20 cellular contexts compared by ENCODE assay signal in the genomic region with DNA sequence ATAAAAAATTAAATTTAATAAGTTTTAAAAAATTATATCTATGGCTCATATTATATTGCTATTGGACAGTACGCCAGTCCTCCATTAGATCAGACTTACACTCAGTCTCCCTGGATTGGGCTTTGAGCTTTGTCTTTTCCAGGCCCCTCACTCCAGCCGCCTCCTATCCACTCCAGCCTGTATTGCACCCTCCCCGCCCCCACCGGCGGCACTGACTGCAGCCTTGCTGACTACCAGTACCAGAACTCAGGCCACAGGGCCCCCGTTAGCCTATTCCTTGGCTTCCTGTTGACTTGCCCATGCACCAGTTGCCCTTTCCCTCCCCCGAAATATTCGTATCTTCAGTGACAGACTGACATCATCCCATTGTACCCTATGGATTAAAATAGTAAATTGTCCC.
"Had no signal": no experiment of that assay in that cellular context is flagged by ENCODE, and none has a peak within 500 bp of the region (broad histone marks: within the 10 kb centered on the region; RNA-seq: fewer than 3 reads in every experiment).

No MANE protein-coding gene starts in this region.

- H3K36me3 ChIP-seq: lower lobe of right lung, right lobe of liver, thyroid gland, vagina had no signal

- H2AFZ ChIP-seq: parathyroid adenoma had no signal

- ATAC-seq: left ventricle myocardium superior; lower lobe of right lung; natural killer cell treated with Interleukin-12 subunit alpha and Interleukin-12 subunit beta and Interleukin-15 and Interleukin-18, amount 100 ng/mL, for 72 hours; right lobe of liver; stimulated activated naive B cell treated with anti-CD40 and anti-IgM and Interleukin-4, amounts not matched to agents 10 μg/mL and 1 μg/mL and 100 μg/mL, for 72 hours had no signal

- H3K4me3 Mint-ChIP-seq: naive B cell; natural killer cell treated with Interleukin-12 subunit alpha and Interleukin-12 subunit beta and Interleukin-15 and Interleukin-18, amount 100 ng/mL, for 72 hours; neural crest cell; stimulated activated naive B cell treated with anti-CD40 and anti-IgM and Interleukin-4, amounts not matched to agents 10 μg/mL and 1 μg/mL and 100 μg/mL, for 72 hours; stimulated activated naive CD8-positive, alpha-beta T cell treated with anti-CD3 and anti-CD28 coated beads, Interleukin-15, Interleukin-2, amounts not matched to agents 100 ng/mL and 50 ng/mL, for 24 hours had no signal

- H3K4me3 ChIP-seq: coronary artery, lower lobe of right lung, right lobe of liver, thyroid gland, vagina had no signal

- H3K27ac Mint-ChIP-seq: naive B cell; natural killer cell treated with Interleukin-12 subunit alpha and Interleukin-12 subunit beta and Interleukin-15 and Interleukin-18, amount 100 ng/mL, for 72 hours; progenitor cell of endocrine pancreas; stimulated activated naive B cell treated with anti-CD40 and anti-IgM and Interleukin-4, amounts not matched to agents 10 μg/mL and 1 μg/mL and 100 μg/mL, for 72 hours; stimulated activated naive CD8-positive, alpha-beta T cell treated with anti-CD3 and anti-CD28 coated beads, Interleukin-15, Interleukin-2, amounts not matched to agents 100 ng/mL and 50 ng/mL, for 24 hours had no signal

- H3K9me3 ChIP-seq: lower lobe of right lung, right lobe of liver, thyroid gland, vagina had no signal

- H3K27me3 Mint-ChIP-seq: progenitor cell of endocrine pancreas; stimulated activated naive CD8-positive, alpha-beta T cell treated with anti-CD3 and anti-CD28 coated beads, Interleukin-15, Interleukin-2, amounts not matched to agents 100 ng/mL and 50 ng/mL, for 24 hours had no signal

- H3K27me3 ChIP-seq: right lobe of liver, thyroid gland, vagina had no signal

- H3K27ac ChIP-seq: coronary artery, lower lobe of right lung, parathyroid adenoma, right lobe of liver, thyroid gland, vagina had no signal

- H3K36me3 Mint-ChIP-seq: naive B cell; natural killer cell treated with Interleukin-12 subunit alpha and Interleukin-12 subunit beta and Interleukin-15 and Interleukin-18, amount 100 ng/mL, for 72 hours; stimulated activated naive B cell treated with anti-CD40 and anti-IgM and Interleukin-4, amounts not matched to agents 10 μg/mL and 1 μg/mL and 100 μg/mL, for 72 hours had no signal

- H3K79me2 ChIP-seq: parathyroid adenoma had no signal

- H3K9me3 Mint-ChIP-seq: naive B cell; natural killer cell treated with Interleukin-12 subunit alpha and Interleukin-12 subunit beta and Interleukin-15 and Interleukin-18, amount 100 ng/mL, for 72 hours; neural crest cell; stimulated activated naive B cell treated with anti-CD40 and anti-IgM and Interleukin-4, amounts not matched to agents 10 μg/mL and 1 μg/mL and 100 μg/mL, for 72 hours; stimulated activated naive CD8-positive, alpha-beta T cell treated with anti-CD3 and anti-CD28 coated beads, Interleukin-15, Interleukin-2, amounts not matched to agents 100 ng/mL and 50 ng/mL, for 24 hours had no signal

- DNase-seq: dermis blood vessel endothelial cell; effector memory CD4-positive, alpha-beta T cell; head of caudate nucleus; left ventricle myocardium superior; lower lobe of right lung; naive B cell; right lobe of liver; small intestine; stimulated activated CD4-positive, alpha-beta T cell treated with anti-CD3 and anti-CD28 coated beads, Interleukin-15, amount 100 ng/mL, for 24 hours; stimulated activated CD4-positive, alpha-beta T cell treated with anti-CD3 and anti-CD28 coated beads, Interleukin-2, amount 100 ng/mL, for 48 hours; stimulated activated naive B cell treated with anti-CD40 and anti-IgM and Interleukin-4, amounts not matched to agents 10 μg/mL and 1 μg/mL and 100 μg/mL, for 72 hours; thyroid gland; trophoblast cell had no signal

- H3K4me1 Mint-ChIP-seq: naive B cell; neural crest cell; stimulated activated naive B cell treated with anti-CD40 and anti-IgM and Interleukin-4, amounts not matched to agents 10 μg/mL and 1 μg/mL and 100 μg/mL, for 72 hours had no signal

- H3K4me1 ChIP-seq: lower lobe of right lung, parathyroid adenoma, right lobe of liver, thyroid gland, vagina had no signal
